8 cellular contexts compared by ENCODE assay signal in the genomic region with DNA sequence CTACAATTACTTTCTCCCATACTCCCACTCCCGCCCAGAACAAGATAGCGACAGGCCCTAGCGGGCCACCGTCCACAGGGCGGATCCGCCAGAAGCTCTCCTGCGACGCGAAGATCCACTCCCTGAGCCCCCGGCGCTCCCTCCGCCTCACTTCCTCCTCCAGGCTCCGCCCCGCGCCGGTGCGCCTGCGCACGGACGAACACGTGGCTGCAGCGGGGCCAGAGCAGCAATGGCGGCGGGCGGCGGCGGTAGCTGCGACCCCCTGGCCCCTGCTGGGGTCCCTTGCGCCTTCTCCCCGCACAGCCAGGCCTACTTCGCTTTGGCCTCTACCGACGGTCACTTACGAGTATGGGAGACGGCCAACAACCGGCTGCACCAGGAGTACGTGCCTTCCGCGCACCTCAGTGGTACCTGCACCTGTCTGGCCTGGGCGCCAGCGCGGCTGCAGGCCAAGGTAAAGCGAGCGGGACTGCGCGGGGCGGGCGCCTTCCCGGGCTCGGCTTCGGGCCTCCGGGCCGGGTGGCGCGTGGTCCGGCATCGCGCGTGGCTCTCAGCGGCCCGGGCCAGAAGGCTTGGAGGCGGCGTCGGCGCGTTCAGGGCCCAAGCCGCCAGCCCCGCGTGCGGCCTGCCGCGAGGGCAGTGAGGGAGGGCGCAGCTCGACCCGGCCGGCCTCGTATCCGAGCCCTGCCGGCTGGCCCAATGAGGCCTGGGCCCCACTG. TPM values are rescaled to one million over a fixed set of nuclear protein-coding genes. Genes with fewer than 3 reads are reported as not detected.
DNase-seq lines count a peak whose midpoint lies in the region; ATAC-seq, FAIRE-seq and TF ChIP-seq lines count a peak whose summit lies in the region.

A gene with protein sequence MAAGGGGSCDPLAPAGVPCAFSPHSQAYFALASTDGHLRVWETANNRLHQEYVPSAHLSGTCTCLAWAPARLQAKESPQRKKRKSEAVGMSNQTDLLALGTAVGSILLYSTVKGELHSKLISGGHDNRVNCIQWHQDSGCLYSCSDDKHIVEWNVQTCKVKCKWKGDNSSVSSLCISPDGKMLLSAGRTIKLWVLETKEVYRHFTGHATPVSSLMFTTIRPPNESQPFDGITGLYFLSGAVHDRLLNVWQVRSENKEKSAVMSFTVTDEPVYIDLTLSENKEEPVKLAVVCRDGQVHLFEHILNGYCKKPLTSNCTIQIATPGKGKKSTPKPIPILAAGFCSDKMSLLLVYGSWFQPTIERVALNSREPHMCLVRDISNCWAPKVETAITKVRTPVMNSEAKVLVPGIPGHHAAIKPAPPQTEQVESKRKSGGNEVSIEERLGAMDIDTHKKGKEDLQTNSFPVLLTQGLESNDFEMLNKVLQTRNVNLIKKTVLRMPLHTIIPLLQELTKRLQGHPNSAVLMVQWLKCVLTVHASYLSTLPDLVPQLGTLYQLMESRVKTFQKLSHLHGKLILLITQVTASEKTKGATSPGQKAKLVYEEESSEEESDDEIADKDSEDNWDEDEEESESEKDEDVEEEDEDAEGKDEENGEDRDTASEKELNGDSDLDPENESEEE (plus strand): TSS at position 198 of the 719 bp plus-strand sequence. CDS start 32 bp downstream, at position 230.

- BruUV-seq in endothelial cell of umbilical vein (replicated peaks; lab: Mats Ljungman, UMichigan) = TSS peak; percentile 54

- H4K20me1 ChIP-seq in OCI-LY3 (ENCODE audit: insufficient read depth, low read length) = peaks cover 44% of the 10 kb centered on the region
- H4K20me1 ChIP-seq in endothelial cell of umbilical vein (replicated peaks; ENCODE audit: control insufficient read depth, extremely low read depth, insufficient read depth, low read length) = peaks cover 22% of the 10 kb centered on the region

- POLR2A ChIA-PET in endothelial cell of umbilical vein (lab: Charles Lee) = interaction anchor here (0.6 to 2.2 kb wide), 3 partner anchors 24 to 1632 kb away, joined by 3 to 6 read pairs (median 3); partner anchors contain the start of gene TRMT61B

- peak; percentile 89 for TF ChIP-seq POLR2A in endothelial cell of umbilical vein (IDR thresholded peaks at IDR 0.05; ENCODE audit: low read depth, low read length)

- peak; percentile 91 for ATAC-seq in GM21515 (IDR thresholded peaks at IDR 0.05; ENCODE audit: unreplicated experiment)

- FAIRE-seq in endothelial cell of umbilical vein (lab: Jason Lieb, UNC) = no peak

- H3K36me3 ChIP-seq in OCI-LY3 (replicated peaks; ENCODE audit: low read depth, low read length) (peaks cover 13% of the 10 kb centered on the region), endothelial cell of umbilical vein (ENCODE audit: control insufficient read depth in 2 of 2, extremely low read depth in 1 of 2, insufficient read depth in 2 of 2, low read length in 2 of 2) (no peaks in the 10 kb centered on the region)

- H3K27me3 ChIP-seq in OCI-LY3 (ENCODE audit: low read depth, low read length) (no peaks in the 10 kb centered on the region), endothelial cell of umbilical vein (ENCODE audit: control insufficient read depth in 2 of 2, insufficient read depth in 2 of 2, low read length in 2 of 2) (no peaks in the 10 kb centered on the region)

- H3K9ac ChIP-seq in OCI-LY3 (ENCODE audit: low read length) (peak within 1 kb of the TSS; percentile 93), endothelial cell of umbilical vein (replicated peaks; ENCODE audit: extremely low read depth, insufficient read depth, low read length) (peak within 1 kb of the TSS; percentile 90)

- H3K9me3 ChIP-seq in OCI-LY3 (ENCODE audit: insufficient read depth, low read length) (no peaks in the 10 kb centered on the region), endothelial cell of umbilical vein (replicated peaks; ENCODE audit: control insufficient read depth, insufficient read depth, low read length) (no peaks in the 10 kb centered on the region)

- peaks cover 34% of the 10 kb centered on the region for H3K4me1 ChIP-seq in OCI-LY3 (ENCODE audit: low read length)
- H3K4me1 ChIP-seq in endothelial cell of umbilical vein (ENCODE audit: control insufficient read depth, extremely low read depth, insufficient read depth, low read length) = peaks cover 26% of the 10 kb centered on the region

- H3K4me3 ChIP-seq in OCI-LY3 (ENCODE audit: low read length) (peak within 1 kb of the TSS; percentile 95), endothelial cell of umbilical vein (replicated peaks in 1 of 3; ENCODE audit: insufficient read depth in 1 of 3, low read depth in 1 of 3, low read length in 3 of 3) (peak within 1 kb of the TSS; percentile 93 to 98 (median 94))

- intact Hi-C loops in endothelial cell of umbilical vein (cut with micrococcal nuclease) = loop anchor here (1.0 to 2.0 kb wide), 4 partner anchors 24 to 327 kb away; partner anchors contain the start of genes PPP1CB and TRMT61B

- dilution Hi-C loops in endothelial cell of umbilical vein (cut with MboI; ENCODE audit: extremely low pct_ligation_motif_present, low sequenced_read_pairs) = no loop called here

- CTCF ChIA-PET in endothelial cell of umbilical vein (lab: Charles Lee) = interaction anchor here (0.6 to 1.6 kb wide), 6 partner anchors 16 to 327 kb away, joined by 3 to 5 read pairs (median 4); no protein-coding TSS in a partner anchor

- H3K79me2 ChIP-seq in OCI-LY3 (ENCODE audit: low read length) (peaks cover 53% of the 10 kb centered on the region), endothelial cell of umbilical vein (ENCODE audit: control insufficient read depth, insufficient read depth, low read length) (peaks cover 52% of the 10 kb centered on the region)

- 0 out of 2 replicates have a peak within 1 kb of the TSS, but pooled peaks have one; percentile 28 for H2AFZ ChIP-seq in OCI-LY3 (ENCODE audit: low read depth, low read length)
- peak within 1 kb of the TSS; percentile 52 for H2AFZ ChIP-seq in endothelial cell of umbilical vein (ENCODE audit: low read depth, low read length)

- H3K27ac ChIP-seq in OCI-LY3 (ENCODE audit: low read length) (peak within 1 kb of the TSS; percentile 54), endothelial cell of umbilical vein (ENCODE audit: insufficient read depth, low read depth, low read length) (peak within 1 kb of the TSS; percentile 84)

- peak within 1 kb of the TSS; percentile 87 for H3K4me2 ChIP-seq in OCI-LY3 (ENCODE audit: low read length)
- peak within 1 kb of the TSS; percentile 98 for H3K4me2 ChIP-seq in endothelial cell of umbilical vein (ENCODE audit: insufficient read depth, low read length)

- TF ChIP-seq CTCF in OCI-LY3 (IDR thresholded peaks at IDR 0.05; ENCODE audit: low read depth, low read length) (no peak), endothelial cell of umbilical vein (IDR thresholded peaks at IDR 0.05; ENCODE audit: extremely low read depth in 1 of 2, insufficient read depth in 1 of 2, low read depth in 1 of 2, low read length in 2 of 2) (no peak)

- DNase-seq in D341Med (ENCODE audit: low spot score) (peak; percentile 98), HuH-7 (ENCODE audit: low spot score) (peak; percentile 87), endothelial cell of umbilical vein (ENCODE audit: low read depth, low spot score) (peak; percentile 100), middle frontal gyrus (ENCODE audit: extremely low spot score, low spot score) (peak; percentile 94)
- peak; percentile 99 for DNase-seq in activated CD8-positive, alpha-beta memory T cell treated with anti-CD3 and anti-CD28 coated beads, Interleukin-2, amount 50 U/mL, for 48 hours
- peak; percentile 92 to 97 for DNase-seq in stimulated activated CD8-positive, alpha-beta memory T cell treated with anti-CD3 and anti-CD28 coated beads, Interleukin-2, amount 100 ng/mL, for 48 hours (ENCODE audit: low read depth in 2 of 2)

- no peaks in the 10 kb centered on the region for H3K9me1 ChIP-seq in endothelial cell of umbilical vein (replicated peaks; ENCODE audit: control insufficient read depth, extremely low read depth, insufficient read depth, low read length)

TF ChIP-seq in endothelial cell of umbilical vein, 7 proteins besides CTCF, POLR2A, EP300 and RAD21:
- TF ChIP-seq MYC (IDR thresholded peaks at IDR 0.05; ENCODE audit: low read depth, low read length) (peak; percentile 99), GATA2 (IDR thresholded peaks at IDR 0.05; ENCODE audit: insufficient read depth, insufficient read length, low read depth, low read length) (no peak), MAX (IDR thresholded peaks at IDR 0.05; ENCODE audit: insufficient read depth, insufficient read length) (peak; percentile 96), POLR2AphosphoS5 (IDR thresholded peaks at IDR 0.05; ENCODE audit: insufficient read depth, low read depth, low read length) (peak; percentile 81), JUN (IDR thresholded peaks at IDR 0.05; ENCODE audit: borderline replicate concordance, insufficient read depth, insufficient read length, low read depth) (no peak)

RNA-seq across cellular contexts. Expression of the gene that starts here (rescaled TPM):
- 60.6 and 65.0 TPM in 2 replicates for total RNA-seq in endothelial cell of umbilical vein
- polyA plus RNA-seq in endothelial cell of umbilical vein = 17.5 and 23.7 TPM in 2 replicates
- 36.0 and 40.0 TPM in 2 replicates for polyA plus RNA-seq in endothelial cell of umbilical vein (2011; cell fraction: cytosol; rRNA removed)
- 48.4 and 71.5 TPM in 2 replicates for polyA plus RNA-seq in endothelial cell of umbilical vein (2011; cell fraction: nucleus; rRNA removed)
- 48.6 and 74.5 TPM in 2 replicates for polyA plus RNA-seq in endothelial cell of umbilical vein (2012)
- 63.9 and 69.7 TPM in 2 replicates for polyA minus RNA-seq in endothelial cell of umbilical vein
- polyA minus RNA-seq in endothelial cell of umbilical vein (2011; cell fraction: cytosol; rRNA and poly(A)+ RNA removed) = 96.1 TPM
- 69.1 and 84.2 TPM in 2 replicates for polyA minus RNA-seq in endothelial cell of umbilical vein (2011; cell fraction: nucleus; rRNA and poly(A)+ RNA removed)

Comparison
In these comparisons a context has a peak if more than half of its experiments do, and no peak if none do; other contexts are left out.
1. Peak in every context shown above with its lines: DNase-seq, ATAC-seq, H3K4me3 ChIP-seq and H3K27ac ChIP-seq.